Comparison of ENCODE assay signal across 20 cellular contexts in the genomic region with DNA sequence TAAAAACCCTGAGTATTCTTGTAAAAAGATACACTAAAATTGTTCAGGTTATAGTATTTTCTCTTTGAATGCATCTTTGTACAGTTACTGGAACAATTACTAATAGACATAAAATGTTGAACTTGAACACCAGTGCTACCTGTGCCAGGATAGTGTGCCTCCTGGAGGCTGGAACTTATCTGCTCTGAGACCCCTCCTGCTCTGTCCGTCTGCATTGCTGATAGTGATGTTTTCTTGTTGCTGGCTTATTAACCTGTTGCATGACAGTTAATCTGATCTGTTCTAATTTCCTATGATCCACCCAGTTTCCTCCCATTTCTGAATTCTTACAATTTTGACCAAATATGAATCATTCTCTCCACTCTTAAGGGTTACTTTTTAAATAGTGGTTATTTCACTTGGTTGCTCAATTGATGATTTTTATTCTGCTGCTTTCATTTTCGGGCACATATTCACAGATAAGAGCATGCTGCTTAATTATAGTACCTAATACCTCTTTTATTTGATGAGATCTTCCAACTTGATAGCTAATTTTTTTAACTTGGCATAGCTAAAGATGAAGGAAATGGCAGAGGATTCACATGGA.
DNase-seq lines count a peak whose midpoint lies in the region; ATAC-seq and TF ChIP-seq lines count a peak whose summit lies in the region.
"Had no signal": no experiment of that assay in that cellular context is flagged by ENCODE, and none has a peak within 500 bp of the region (broad histone marks: within the 10 kb centered on the region; RNA-seq: fewer than 3 reads in every experiment).

No MANE protein-coding gene starts in this region.

- H2BK15ac ChIP-seq in IMR-90 (ENCODE audit: low read depth, low read length) (no peak overlapping the region), H9 (ENCODE audit: low read depth, low read length) (no peak overlapping the region)

- H2BK20ac ChIP-seq in IMR-90 (ENCODE audit: low read depth, low read length) (no peak overlapping the region), H9 (ENCODE audit: low read depth, low read length, poor library complexity, severe bottlenecking) (no peak overlapping the region)

- H3K4me3 Mint-ChIP-seq in H9, result no peak overlapping the region
- H3K4me3 Mint-ChIP-seq: activated CD4-positive, alpha-beta T cell treated with anti-CD3 and anti-CD28 coated beads for 36 hours had no signal

- TF ChIP-seq CTCF in C4-2B (conservative IDR thresholded peaks at IDR 0.05) (peak; percentile 11; the same call in 1 of the 2 replicates), IMR-90 (conservative IDR thresholded peaks at IDR 0.05; ENCODE audit: low read depth, low read length) (no peak), lower lobe of right lung (IDR thresholded peaks at IDR 0.05) (peak; percentile 17), H9 (conservative IDR thresholded peaks at IDR 0.05) (no peak)

- no peaks in the 10 kb centered on the region for H4K20me1 ChIP-seq in IMR-90 (ENCODE audit: insufficient read depth, low read length)
- H4K20me1 ChIP-seq in H9 (ENCODE audit: control insufficient read depth, insufficient read depth, insufficient read length), result no peaks in the 10 kb centered on the region

- no peaks in the 10 kb centered on the region for H3K27me3 Mint-ChIP-seq in H9 (ENCODE audit: low read depth)
- H3K27me3 Mint-ChIP-seq: activated CD4-positive, alpha-beta T cell treated with anti-CD3 and anti-CD28 coated beads for 36 hours had no signal

- H4K91ac ChIP-seq in IMR-90 (ENCODE audit: insufficient read depth, low read depth, low read length) (no peak overlapping the region), H9 (ENCODE audit: insufficient read length, low read depth, low read length) (no peak overlapping the region)

- no CpG with 5 or more reads among the region's 2 CpGs for WGBS in IMR-90 (ENCODE audit: extremely low coverage in 2 of 2, insufficient read length in 1 of 2), 2 experiments
- no CpG with 5 or more reads among the region's 2 CpGs for WGBS in H9 (ENCODE audit: extremely low coverage, insufficient read length, low lambda C conversion rate)

- no peak overlapping the region for H4K5ac ChIP-seq in IMR-90 (ENCODE audit: low read depth, low read length)
- H4K5ac ChIP-seq in H9 (ENCODE audit: insufficient read length, low read depth, low read length), result no peak overlapping the region

- POLR2A ChIA-PET in IMR-90 (lab: Charles Lee; ENCODE audit: unreplicated experiment), result no interaction called here

- BruUV-seq in IMR-90 (replicated peaks; lab: Mats Ljungman, UMichigan), result no TSS peak

- H3K23ac ChIP-seq in IMR-90 (ENCODE audit: low read depth, low read length) (no peak overlapping the region), H9 (ENCODE audit: insufficient read length, low read depth, low read length) (no peak overlapping the region)

- H2AFZ ChIP-seq in IMR-90 (replicated peaks; ENCODE audit: low read length, poor library complexity), result no peak overlapping the region
- no peak overlapping the region for H2AFZ ChIP-seq in H9 (ENCODE audit: low read length)

- no peak for ATAC-seq in IMR-90 (ENCODE audit: low read depth)
- no peak for ATAC-seq in lower lobe of right lung
- ATAC-seq in GM19023 (IDR thresholded peaks at IDR 0.05; ENCODE audit: unreplicated experiment), result no peak
- ATAC-seq: activated CD4-positive, alpha-beta T cell treated with anti-CD3 and anti-CD28 coated beads for 36 hours; left lung had no signal

- CTCF ChIA-PET in IMR-90 (lab: Yijun Ruan, JAX), result no interaction called here

- dilution Hi-C loops in IMR-90 (cut with HindIII; ENCODE audit: low sequenced_read_pairs, unreplicated experiment), result no loop called here

- no peaks in the 10 kb centered on the region for H3K23me2 ChIP-seq in H9 (ENCODE audit: insufficient read length, low read depth, low read length, poor library complexity, severe bottlenecking)

- H3K27me3 ChIP-seq in IMR-90 (ENCODE audit: control insufficient read depth, insufficient read depth, low read length) (no peaks in the 10 kb centered on the region), lower lobe of right lung (ENCODE audit: low read depth) (no peaks in the 10 kb centered on the region), H9 (ENCODE audit: insufficient read depth, low read length) (no peaks in the 10 kb centered on the region)
- H3K27me3 ChIP-seq: colonic mucosa had no signal

- H4K8ac ChIP-seq in IMR-90 (ENCODE audit: low read depth in 2 of 2, low read length in 2 of 2), result no peak overlapping the region
- no peak overlapping the region for H4K8ac ChIP-seq in H9 (replicated peaks; ENCODE audit: insufficient read length, low read depth, low read length)

- H3K56ac ChIP-seq in IMR-90 (ENCODE audit: extremely low read depth, insufficient read depth, low read length), result no peak overlapping the region
- no peak overlapping the region for H3K56ac ChIP-seq in H9 (ENCODE audit: insufficient read length, low read depth, low read length)

- H3K36me3 ChIP-seq in IMR-90 (ENCODE audit: control insufficient read depth, insufficient read depth, low read length) (no peaks in the 10 kb centered on the region), lower lobe of right lung (peaks cover 5% of the 10 kb centered on the region)
- H3K36me3 ChIP-seq: colonic mucosa, left lung had no signal

- no peak overlapping the region for H3K27ac Mint-ChIP-seq in H9
- H3K27ac Mint-ChIP-seq: activated CD4-positive, alpha-beta T cell treated with anti-CD3 and anti-CD28 coated beads for 36 hours had no signal

- H2BK12ac ChIP-seq in H9 (ENCODE audit: insufficient read length, low read depth, low read length), result no peak overlapping the region

- no peak overlapping the region for H3K9ac ChIP-seq in IMR-90 (ENCODE audit: low read depth, low read length)
- H3K9ac ChIP-seq in H9 (ENCODE audit: extremely low read depth, insufficient read length, low read length), result no peak overlapping the region

- peaks cover 11 to 12% of the 10 kb centered on the region in 2 experiments for H3K4me1 Mint-ChIP-seq in H9
- H3K4me1 Mint-ChIP-seq: activated CD4-positive, alpha-beta T cell treated with anti-CD3 and anti-CD28 coated beads for 36 hours had no signal

- TF ChIP-seq POLR2A in IMR-90 (IDR thresholded peaks at IDR 0.05; ENCODE audit: low read depth, low read length), result no peak

- H3K4me1 ChIP-seq in IMR-90 (ENCODE audit: control insufficient read depth, insufficient read depth, low read length), result peaks cover 6% of the 10 kb centered on the region
- peaks cover 10% of the 10 kb centered on the region for H3K4me1 ChIP-seq in lower lobe of right lung
- H3K4me1 ChIP-seq in H9 (ENCODE audit: insufficient read depth, low read length), result no peaks in the 10 kb centered on the region
- H3K4me1 ChIP-seq: colonic mucosa had no signal

- no peak for TF ChIP-seq RAD21 in IMR-90 (IDR thresholded peaks at IDR 0.05; ENCODE audit: low read length)

- H3K9me3 ChIP-seq in IMR-90 (ENCODE audit: control insufficient read depth, insufficient read depth, low read length), result no peaks in the 10 kb centered on the region
- no peaks in the 10 kb centered on the region for H3K9me3 ChIP-seq in lower lobe of right lung
- no peaks in the 10 kb centered on the region for H3K9me3 ChIP-seq in H9 (ENCODE audit: control insufficient read depth, low read depth, low read length)
- H3K9me3 ChIP-seq: colonic mucosa, left lung had no signal

- H2BK120ac ChIP-seq in IMR-90 (ENCODE audit: low read depth, low read length), result no peak overlapping the region
- H2BK120ac ChIP-seq in H9 (ENCODE audit: low read depth, low read length, poor library complexity, severe bottlenecking), result no peak overlapping the region

- H3K9me1 ChIP-seq in IMR-90 (ENCODE audit: insufficient read depth, low read length), result no peaks in the 10 kb centered on the region

- H3T11ph ChIP-seq in H9 (ENCODE audit: low read length), result no peak overlapping the region

- H3K4ac ChIP-seq in IMR-90 (ENCODE audit: low read depth, low read length) (no peak overlapping the region), H9 (ENCODE audit: low read depth, low read length) (no peak overlapping the region)

- H3K4me2 ChIP-seq in IMR-90 (ENCODE audit: low read depth, low read length) (no peak overlapping the region), H9 (ENCODE audit: insufficient read depth, insufficient read length, low read length) (no peak overlapping the region)

- H2BK5ac ChIP-seq in IMR-90 (ENCODE audit: low read depth, low read length, poor library complexity, severe bottlenecking), result no peak overlapping the region
- H2BK5ac ChIP-seq in H9 (ENCODE audit: insufficient read length, low read length), result no peak overlapping the region

- no peaks in the 10 kb centered on the region for H3K79me2 ChIP-seq in H9 (ENCODE audit: insufficient read depth, low read length)

- peaks cover 5 to 7% of the 10 kb centered on the region in 2 experiments; a peak in 2 of 4 replicates for H3K79me1 ChIP-seq in IMR-90 (ENCODE audit: low read depth in 1 of 2, low read length in 2 of 2)
- H3K79me1 ChIP-seq in H9 (ENCODE audit: insufficient read depth, low read depth, low read length, poor library complexity, severe bottlenecking), result no peaks in the 10 kb centered on the region

- no peak overlapping the region for H3K18ac ChIP-seq in IMR-90 (ENCODE audit: low read depth, low read length)
- H3K18ac ChIP-seq in H9 (ENCODE audit: insufficient read length, low read depth, low read length), result no peak overlapping the region

- intact Hi-C loops in IMR-90 (cut with micrococcal nuclease), result no loop called here
- intact Hi-C loops in lower lobe of right lung (cut with DNase I), result no loop called here

- H3K14ac ChIP-seq in IMR-90 (replicated peaks; ENCODE audit: low read depth, low read length), result no peak overlapping the region
- no peak overlapping the region for H3K14ac ChIP-seq in H9 (ENCODE audit: insufficient read depth, low read length)

- H3K4me3 ChIP-seq in IMR-90 (ENCODE audit: insufficient read depth, low read depth, low read length) (no peak overlapping the region), lower lobe of right lung (no peak overlapping the region)
- H3K4me3 ChIP-seq: colonic mucosa, left lung had no signal

- H2AK5ac ChIP-seq in IMR-90 (ENCODE audit: low read depth, low read length) (no peak overlapping the region), H9 (ENCODE audit: insufficient read length, low read length) (no peak overlapping the region)

- DNase-seq in IMR-90 (no peak), dermis blood vessel endothelial cell (peak; percentile 7), lower lobe of right lung (no peak), H9 (no peak), cerebellar nuclear complex (lab: John Stamatoyannopoulos, UW) (no peak)
- no peak for DNase-seq in activated CD8-positive, alpha-beta memory T cell treated with anti-CD3 and anti-CD28 coated beads, Interleukin-2, amount 50 U/mL, for 48 hours
- DNase-seq: activated CD4-positive, alpha-beta T cell treated with anti-CD3 and anti-CD28 coated beads for 36 hours; activated effector memory CD4-positive, alpha-beta T cell treated with Interleukin-2 at 50 U/mL for 16 hours; AML-193; anterior cingulate cortex; colonic mucosa; COR-L47; left lung; MV-4-11; NCI-H1930; NCI-H446 treated with DMSO at 0.1 percent for 48 hours; NK-92 treated with Interleukin-12 subunit alpha and Interleukin-12 subunit beta, amount 100 ng/mL, for 24 hours; RPMI8226 had no signal

- H3K27ac ChIP-seq in C4-2B, result no peak overlapping the region
- H3K27ac ChIP-seq in IMR-90 (ENCODE audit: insufficient read depth, low read length), result no peak overlapping the region
- H3K27ac ChIP-seq in lower lobe of right lung, result no peak overlapping the region
- H3K27ac ChIP-seq in H9 (ENCODE audit: insufficient read length, low read depth, low read length), result no peak overlapping the region
- H3K27ac ChIP-seq: colonic mucosa, left lung had no signal

- no peaks in the 10 kb centered on the region for H3K9me3 Mint-ChIP-seq in H9

- in situ Hi-C loops in IMR-90 (cut with MboI; ENCODE audit: low sequenced_read_pairs), result no loop called here

- H3K36me3 Mint-ChIP-seq in H9 (ENCODE audit: insufficient read depth in 1 of 3, low read depth in 3 of 3), result peaks cover 2 to 8% (median 7%) of the 10 kb centered on the region in 3 experiments; a peak in 6 of 7 replicates

- H2AK9ac ChIP-seq in IMR-90 (replicated peaks; ENCODE audit: low read depth, low read length, poor library complexity), result no peak overlapping the region

Comparison
In these comparisons a context has a peak if more than half of its experiments do, and no peak if none do; other contexts are left out.
1. CTCF ChIP-seq: peak in C4-2B (single experiment) and lower lobe of right lung (single experiment); none in IMR-90 (single experiment) and H9 (single experiment).